In the genomic region with DNA sequence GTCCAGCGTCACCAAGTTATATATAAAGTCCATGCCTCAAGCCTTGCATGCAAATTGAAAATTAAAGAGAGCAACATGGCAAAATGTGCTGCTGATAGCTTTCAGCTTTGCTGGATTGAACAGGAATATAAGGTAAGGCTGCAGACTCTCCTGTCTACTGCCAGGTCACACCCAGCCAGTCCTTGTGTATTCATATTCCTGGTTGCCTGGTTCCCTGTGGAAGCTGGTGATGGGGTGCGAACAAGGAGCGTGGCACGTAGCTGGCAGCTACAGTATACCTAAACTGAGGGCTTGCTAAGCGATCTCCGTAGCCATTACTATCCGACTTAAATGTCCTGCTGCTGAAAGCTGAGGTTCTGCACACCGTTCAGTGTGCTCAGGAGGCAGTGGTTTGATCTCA, we compare ENCODE assay signal across 20 cellular contexts. TPM values are rescaled to one million over a fixed set of nuclear protein-coding genes. Genes with fewer than 3 reads are reported as not detected.
DNase-seq lines count a peak whose midpoint lies in the region; ATAC-seq lines count a peak whose summit lies in the region.
"Had no signal": no experiment of that assay in that cellular context is flagged by ENCODE, and none has a peak within 500 bp of the region (broad histone marks: within the 10 kb centered on the region; RNA-seq: fewer than 3 reads in every experiment).

No MANE protein-coding gene starts in this region.

- peak overlapping the region in 3 of 7 donors; percentile 60 to 73 (median 61) for H3K4me3 Mint-ChIP-seq in CD8-positive, alpha-beta memory T cell
- no peak overlapping the region for H3K4me3 Mint-ChIP-seq in central memory CD8-positive, alpha-beta T cell
- H3K4me3 Mint-ChIP-seq in immature natural killer cell, result peak overlapping the region in 1 of 5 donors; percentile 16
- H3K4me3 Mint-ChIP-seq in stimulated activated effector memory CD8-positive, alpha-beta T cell treated with anti-CD3 and anti-CD28 coated beads, Interleukin-12 subunit alpha, Interleukin-12 subunit beta, amount 100 ng/mL, for 72 hours, result no peak overlapping the region

- peaks cover 86 to 99% (median 93%) of the 10 kb centered on the region in 3 donors for H3K4me1 Mint-ChIP-seq in CD8-positive, alpha-beta memory T cell
- H3K4me1 Mint-ChIP-seq in central memory CD8-positive, alpha-beta T cell, result peaks cover 38% of the 10 kb centered on the region
- H3K4me1 Mint-ChIP-seq in immature natural killer cell, result peaks cover 62 to 73% of the 10 kb centered on the region in 2 donors
- peaks cover 63% of the 10 kb centered on the region for H3K4me1 Mint-ChIP-seq in stimulated activated effector memory CD8-positive, alpha-beta T cell treated with anti-CD3 and anti-CD28 coated beads, Interleukin-12 subunit alpha, Interleukin-12 subunit beta, amount 100 ng/mL, for 72 hours

- no peaks in the 10 kb centered on the region for H3K9me3 Mint-ChIP-seq in CD8-positive, alpha-beta memory T cell
- no peaks in the 10 kb centered on the region for H3K9me3 Mint-ChIP-seq in central memory CD8-positive, alpha-beta T cell
- no peaks in the 10 kb centered on the region for H3K9me3 Mint-ChIP-seq in immature natural killer cell
- H3K9me3 Mint-ChIP-seq in stimulated activated effector memory CD8-positive, alpha-beta T cell treated with anti-CD3 and anti-CD28 coated beads, Interleukin-12 subunit alpha, Interleukin-12 subunit beta, amount 100 ng/mL, for 72 hours, result no peaks in the 10 kb centered on the region

- ATAC-seq in central memory CD8-positive, alpha-beta T cell (replicated peaks; ENCODE audit: extremely low read depth, poor library complexity, severe bottlenecking), result no peak
- no peak for ATAC-seq in stimulated activated effector memory CD8-positive, alpha-beta T cell treated with anti-CD3 and anti-CD28 coated beads, Interleukin-12 subunit alpha, Interleukin-12 subunit beta, amount 100 ng/mL, for 72 hours

- peaks cover 95% of the 10 kb centered on the region for H3K4me1 ChIP-seq in CD8-positive, alpha-beta memory T cell (ENCODE audit: insufficient read depth, low read length)
- H3K4me1 ChIP-seq: SJSA1 had no signal

- no peak for DNase-seq in CD8-positive, alpha-beta memory T cell
- no peak for DNase-seq in central memory CD8-positive, alpha-beta T cell (ENCODE audit: low spot score in 2 of 2)
- DNase-seq in immature natural killer cell, result no peak
- DNase-seq in stimulated activated effector memory CD8-positive, alpha-beta T cell treated with anti-CD3 and anti-CD28 coated beads, Interleukin-12 subunit alpha, Interleukin-12 subunit beta, amount 100 ng/mL, for 72 hours (ENCODE audit: low spot score in 2 of 2), result no peak
- no peak for DNase-seq in amniotic stem cell (lab: John Stamatoyannopoulos, UW)
- DNase-seq in D341Med (ENCODE audit: low spot score), result no peak
- DNase-seq in germinal center (ENCODE audit: low spot score), result no peak
- DNase-seq: EL, GF-D8, H7, Kasumi-1, NCI-H1694, NCI-H2081 treated with DMSO at 0.1 percent for 48 hours, NCI-H2171 treated with DMSO at 0.1 percent for 48 hours, NCI-H524 treated with DMSO at 0.1 percent for 48 hours, NCI-H82, Peyer's patch had no signal

- POLR2A ChIA-PET in CD8-positive, alpha-beta memory T cell (lab: Charles Lee), result no interaction called here

- no peaks in the 10 kb centered on the region for H3K36me3 ChIP-seq in CD8-positive, alpha-beta memory T cell (ENCODE audit: insufficient read depth, low read length)

- H3K27ac Mint-ChIP-seq in CD8-positive, alpha-beta memory T cell, result peak overlapping the region in 7 of 8 donors; percentile 33 to 97 (median 87)
- H3K27ac Mint-ChIP-seq in central memory CD8-positive, alpha-beta T cell (ENCODE audit: low read depth), result peak overlapping the region; percentile 39
- peak overlapping the region in 4 of 6 donors; percentile 41 to 87 (median 76) for H3K27ac Mint-ChIP-seq in immature natural killer cell
- H3K27ac Mint-ChIP-seq in stimulated activated effector memory CD8-positive, alpha-beta T cell treated with anti-CD3 and anti-CD28 coated beads, Interleukin-12 subunit alpha, Interleukin-12 subunit beta, amount 100 ng/mL, for 72 hours, result peak overlapping the region; percentile 36

- no peaks in the 10 kb centered on the region for H3K27me3 Mint-ChIP-seq in CD8-positive, alpha-beta memory T cell
- no peaks in the 10 kb centered on the region for H3K27me3 Mint-ChIP-seq in central memory CD8-positive, alpha-beta T cell
- peaks cover 0 to 4% (median 0%) of the 10 kb centered on the region in 3 donors for H3K27me3 Mint-ChIP-seq in immature natural killer cell (ENCODE audit: low read depth in 3 of 3)

- no peaks in the 10 kb centered on the region for H3K27me3 ChIP-seq in CD8-positive, alpha-beta memory T cell (ENCODE audit: insufficient read depth, low read length, poor library complexity, severe bottlenecking)
- H3K27me3 ChIP-seq: BLaER1 treated with 17β-estradiol and CSF1 and Interleukin-3, amounts not matched to agents 10 nM and 100 nM; Peyer's patch; SJSA1 had no signal

- peaks cover 0 to 20% (median 0%) of the 10 kb centered on the region in 3 donors for H3K36me3 Mint-ChIP-seq in CD8-positive, alpha-beta memory T cell
- H3K36me3 Mint-ChIP-seq in central memory CD8-positive, alpha-beta T cell (ENCODE audit: insufficient read depth), result peaks cover 2% of the 10 kb centered on the region
- H3K36me3 Mint-ChIP-seq in immature natural killer cell, result peaks cover 0 to 11% (median 0%) of the 10 kb centered on the region in 3 donors
- no peaks in the 10 kb centered on the region for H3K36me3 Mint-ChIP-seq in stimulated activated effector memory CD8-positive, alpha-beta T cell treated with anti-CD3 and anti-CD28 coated beads, Interleukin-12 subunit alpha, Interleukin-12 subunit beta, amount 100 ng/mL, for 72 hours

- H3K9me3 ChIP-seq in CD8-positive, alpha-beta memory T cell (ENCODE audit: low read length), result no peaks in the 10 kb centered on the region
- H3K9me3 ChIP-seq: BLaER1 treated with 17β-estradiol and CSF1 and Interleukin-3, amounts not matched to agents 10 nM and 100 nM; Peyer's patch; SJSA1 had no signal

- CTCF ChIA-PET in CD8-positive, alpha-beta memory T cell (lab: Charles Lee), result interaction anchor here (1.9 kb wide), 1 partner anchor 406 kb away, joined by 7 read pairs; no protein-coding TSS in a partner anchor

- H3K4me3 ChIP-seq in CD8-positive, alpha-beta memory T cell (ENCODE audit: low read length), result no peak overlapping the region
- H3K4me3 ChIP-seq: BLaER1 treated with 17β-estradiol and CSF1 and Interleukin-3, amounts not matched to agents 10 nM and 100 nM; Peyer's patch; SJSA1 had no signal

- H3K27ac ChIP-seq in CD8-positive, alpha-beta memory T cell (ENCODE audit: low read depth, low read length), result no peak overlapping the region
- H3K27ac ChIP-seq: BLaER1 treated with 17β-estradiol and CSF1 and Interleukin-3, amounts not matched to agents 10 nM and 100 nM; Peyer's patch; SJSA1 had no signal

RNA-seq across cellular contexts. Expression of a gene that starts 50.1 kb away (rescaled TPM):
- not detected for total RNA-seq in CD8-positive, alpha-beta memory T cell
- not detected for polyA plus RNA-seq in CD8-positive, alpha-beta memory T cell
- not detected for polyA plus RNA-seq in immature natural killer cell
- total RNA-seq: H7, OCI-LY7, SJSA1 had no signal

Comparison
In these comparisons a context has a peak if more than half of its experiments do, and no peak if none do; other contexts are left out.
1. H3K27ac Mint-ChIP-seq: peak in every context shown above with its lines; median percentile 87 in CD8-positive, alpha-beta memory T cell; 76 in immature natural killer cell; 39 in central memory CD8-positive, alpha-beta T cell; 36 in stimulated activated effector memory CD8-positive, alpha-beta T cell treated with anti-CD3 and anti-CD28 coated beads, Interleukin-12 subunit alpha, Interleukin-12 subunit beta, amount 100 ng/mL, for 72 hours.